Comparison of ENCODE assay signal across 22 cellular contexts in genomic region chr4:8070751-8071718, GRCh38.
DNase-seq lines count a peak whose midpoint lies in the region; ATAC-seq and TF ChIP-seq lines count a peak whose summit lies in the region.
"Had no signal": no experiment of that assay in that cellular context is flagged by ENCODE, and none has a peak within 500 bp of the region (broad histone marks: within the 10 kb centered on the region; RNA-seq: fewer than 3 reads in every experiment).

No MANE protein-coding gene starts in this region.

- no peak overlapping the region for H3K27ac Mint-ChIP-seq in activated CD8-positive, alpha-beta T cell treated with anti-CD3 and anti-CD28 coated beads for 36 hours
- H3K27ac Mint-ChIP-seq in activated CD8-positive, alpha-beta T cell treated with anti-CD3 and anti-CD28 coated beads, Interleukin-2, amount 10 ng/mL, durations not matched to agents 7 days and 5 days: no peak overlapping the region
- H3K27ac Mint-ChIP-seq: activated CD4-positive, alpha-beta T cell treated with anti-CD3 and anti-CD28 coated beads, Interleukin-2, amount 10 ng/mL, durations not matched to agents 24 days and 14 days; activated naive CD8-positive, alpha-beta T cell treated with anti-CD3 and anti-CD28 coated beads, Interleukin-2, amount 50 U/mL, for 24 hours; CD4-positive, CD25-positive, alpha-beta regulatory T cell; dendritic cell treated with granulocyte-macrophage colony-stimulating factor and Interleukin-4, amounts not matched to agents 40 ng/mL and 50 ng/mL, for 4 days; stimulated activated memory B cell treated with anti-CD40 and anti-IgM and Interleukin-4, amounts not matched to agents 10 μg/mL and 1 μg/mL and 100 μg/mL, for 72 hours had no signal

- no peaks in the 10 kb centered on the region for H3K9me3 Mint-ChIP-seq in activated CD8-positive, alpha-beta T cell treated with anti-CD3 and anti-CD28 coated beads for 36 hours
- no peaks in the 10 kb centered on the region for H3K9me3 Mint-ChIP-seq in activated CD8-positive, alpha-beta T cell treated with anti-CD3 and anti-CD28 coated beads, Interleukin-2, amount 10 ng/mL, durations not matched to agents 7 days and 5 days (ENCODE audit: insufficient read depth)
- H3K9me3 Mint-ChIP-seq: activated CD4-positive, alpha-beta T cell treated with anti-CD3 and anti-CD28 coated beads, Interleukin-2, amount 10 ng/mL, durations not matched to agents 24 days and 14 days; activated naive CD8-positive, alpha-beta T cell treated with anti-CD3 and anti-CD28 coated beads, Interleukin-2, amount 50 U/mL, for 24 hours; CD4-positive, CD25-positive, alpha-beta regulatory T cell; dendritic cell treated with granulocyte-macrophage colony-stimulating factor and Interleukin-4, amounts not matched to agents 40 ng/mL and 50 ng/mL, for 4 days; stimulated activated memory B cell treated with anti-CD40 and anti-IgM and Interleukin-4, amounts not matched to agents 10 μg/mL and 1 μg/mL and 100 μg/mL, for 72 hours had no signal

- peaks cover 29 to 37% of the 10 kb centered on the region in 2 donors for H3K4me1 ChIP-seq in gastrocnemius medialis
- H3K4me1 ChIP-seq: tibial artery had no signal

- no peaks in the 10 kb centered on the region for H3K27me3 ChIP-seq in gastrocnemius medialis
- H3K27me3 ChIP-seq: tibial artery had no signal

- H3K4me1 Mint-ChIP-seq in activated CD8-positive, alpha-beta T cell treated with anti-CD3 and anti-CD28 coated beads for 36 hours (ENCODE audit: low read depth): no peaks in the 10 kb centered on the region
- H3K4me1 Mint-ChIP-seq in activated CD8-positive, alpha-beta T cell treated with anti-CD3 and anti-CD28 coated beads, Interleukin-2, amount 10 ng/mL, durations not matched to agents 7 days and 5 days (ENCODE audit: low read depth): no peaks in the 10 kb centered on the region
- H3K4me1 Mint-ChIP-seq: activated CD4-positive, alpha-beta T cell treated with anti-CD3 and anti-CD28 coated beads, Interleukin-2, amount 10 ng/mL, durations not matched to agents 24 days and 14 days; activated naive CD8-positive, alpha-beta T cell treated with anti-CD3 and anti-CD28 coated beads, Interleukin-2, amount 50 U/mL, for 24 hours; CD4-positive, CD25-positive, alpha-beta regulatory T cell; stimulated activated memory B cell treated with anti-CD40 and anti-IgM and Interleukin-4, amounts not matched to agents 10 μg/mL and 1 μg/mL and 100 μg/mL, for 72 hours had no signal

- H3K27ac ChIP-seq in angular gyrus (ENCODE audit: low read depth, low read length): peak overlapping the region; percentile 66
- peak overlapping the region; percentile 89 to 95 (median 92) for H3K27ac ChIP-seq in gastrocnemius medialis
- H3K27ac ChIP-seq: brain microvascular endothelial cell, KMS-11, tibial artery had no signal

- peaks cover 0 to 40% of the 10 kb centered on the region in 2 donors for H3K36me3 ChIP-seq in gastrocnemius medialis
- H3K36me3 ChIP-seq: brain microvascular endothelial cell had no signal

- H3K36me3 Mint-ChIP-seq in activated CD8-positive, alpha-beta T cell treated with anti-CD3 and anti-CD28 coated beads for 36 hours (ENCODE audit: low read depth): no peaks in the 10 kb centered on the region
- no peaks in the 10 kb centered on the region for H3K36me3 Mint-ChIP-seq in activated CD8-positive, alpha-beta T cell treated with anti-CD3 and anti-CD28 coated beads, Interleukin-2, amount 10 ng/mL, durations not matched to agents 7 days and 5 days (ENCODE audit: low read depth)

- POLR2A ChIA-PET in activated CD8-positive, alpha-beta T cell treated with anti-CD3 and anti-CD28 coated beads for 36 hours (lab: Charles Lee): no interaction called here
- POLR2A ChIA-PET in activated CD8-positive, alpha-beta T cell treated with anti-CD3 and anti-CD28 coated beads, Interleukin-2, amount 10 ng/mL, durations not matched to agents 7 days and 5 days (lab: Charles Lee): no interaction called here

- no peaks in the 10 kb centered on the region for H3K27me3 Mint-ChIP-seq in activated CD8-positive, alpha-beta T cell treated with anti-CD3 and anti-CD28 coated beads for 36 hours
- H3K27me3 Mint-ChIP-seq in activated CD8-positive, alpha-beta T cell treated with anti-CD3 and anti-CD28 coated beads, Interleukin-2, amount 10 ng/mL, durations not matched to agents 7 days and 5 days (ENCODE audit: low read depth): no peaks in the 10 kb centered on the region
- H3K27me3 Mint-ChIP-seq: CD4-positive, CD25-positive, alpha-beta regulatory T cell had no signal

- TF ChIP-seq POLR2A in gastrocnemius medialis (IDR thresholded peaks at IDR 0.05): no peak

- TF ChIP-seq CTCF in activated CD8-positive, alpha-beta T cell treated with anti-CD3 and anti-CD28 coated beads for 36 hours (IDR thresholded peaks at IDR 0.05): no peak
- TF ChIP-seq CTCF in gastrocnemius medialis (IDR thresholded peaks at IDR 0.05 in 4 of 5, conservative IDR thresholded peaks at IDR 0.05 in 1 of 5): no peak

- in situ Hi-C loops in gastrocnemius medialis (cut with MboI; ENCODE audit: low sequenced_read_pairs in 4 of 4): no loop called here

- H3K4me3 ChIP-seq in gastrocnemius medialis: no peak overlapping the region
- H3K4me3 ChIP-seq: tibial artery had no signal

- H3K4me3 Mint-ChIP-seq in activated CD8-positive, alpha-beta T cell treated with anti-CD3 and anti-CD28 coated beads for 36 hours: no peak overlapping the region
- no peak overlapping the region for H3K4me3 Mint-ChIP-seq in activated CD8-positive, alpha-beta T cell treated with anti-CD3 and anti-CD28 coated beads, Interleukin-2, amount 10 ng/mL, durations not matched to agents 7 days and 5 days
- H3K4me3 Mint-ChIP-seq: activated CD4-positive, alpha-beta T cell treated with anti-CD3 and anti-CD28 coated beads, Interleukin-2, amount 10 ng/mL, durations not matched to agents 24 days and 14 days; activated naive CD8-positive, alpha-beta T cell treated with anti-CD3 and anti-CD28 coated beads, Interleukin-2, amount 50 U/mL, for 24 hours; CD4-positive, CD25-positive, alpha-beta regulatory T cell; dendritic cell treated with granulocyte-macrophage colony-stimulating factor and Interleukin-4, amounts not matched to agents 40 ng/mL and 50 ng/mL, for 4 days; stimulated activated memory B cell treated with anti-CD40 and anti-IgM and Interleukin-4, amounts not matched to agents 10 μg/mL and 1 μg/mL and 100 μg/mL, for 72 hours had no signal

- CTCF ChIA-PET in activated CD8-positive, alpha-beta T cell treated with anti-CD3 and anti-CD28 coated beads for 36 hours (lab: Charles Lee): no interaction called here
- CTCF ChIA-PET in activated CD8-positive, alpha-beta T cell treated with anti-CD3 and anti-CD28 coated beads, Interleukin-2, amount 10 ng/mL, durations not matched to agents 7 days and 5 days (lab: Charles Lee): no interaction called here

- intact Hi-C loops in activated CD8-positive, alpha-beta T cell treated with anti-CD3 and anti-CD28 coated beads for 36 hours (cut with micrococcal nuclease): no loop called here
- intact Hi-C loops in gastrocnemius medialis (cut with DNase I; ENCODE audit: low total_unique reads): no loop called here

- H3K9me3 ChIP-seq in gastrocnemius medialis: no peaks in the 10 kb centered on the region
- H3K9me3 ChIP-seq: tibial artery had no signal

- ATAC-seq in activated CD8-positive, alpha-beta T cell treated with anti-CD3 and anti-CD28 coated beads for 36 hours: peak; percentile 24
- ATAC-seq in activated CD8-positive, alpha-beta T cell treated with anti-CD3 and anti-CD28 coated beads, Interleukin-2, amount 10 ng/mL, durations not matched to agents 7 days and 5 days: no peak
- no peak for ATAC-seq in gastrocnemius medialis
- no peak for ATAC-seq in GM18870 (IDR thresholded peaks at IDR 0.05; ENCODE audit: unreplicated experiment)
- ATAC-seq: activated naive CD8-positive, alpha-beta T cell treated with anti-CD3 and anti-CD28 coated beads, Interleukin-2, amount 50 U/mL, for 24 hours; stimulated activated memory B cell treated with anti-CD40 and anti-IgM and Interleukin-4, amounts not matched to agents 10 μg/mL and 1 μg/mL and 100 μg/mL, for 72 hours had no signal

- DNase-seq in activated CD8-positive, alpha-beta T cell treated with anti-CD3 and anti-CD28 coated beads for 36 hours: no peak
- no peak for DNase-seq in activated CD8-positive, alpha-beta T cell treated with anti-CD3 and anti-CD28 coated beads, Interleukin-2, amount 10 ng/mL, durations not matched to agents 7 days and 5 days
- DNase-seq in left kidney (ENCODE audit: low read depth, low spot score) (peak; percentile 76), gastrocnemius medialis (no peak), mesenteric fat pad (ENCODE audit: low spot score) (no peak), HK-2 (ENCODE audit: unreplicated experiment) (no peak)
- DNase-seq: activated CD4-positive, alpha-beta T cell treated with anti-CD3 and anti-CD28 coated beads, Interleukin-2, amount 10 ng/mL, durations not matched to agents 24 days and 14 days; activated effector memory CD4-positive, alpha-beta T cell treated with Interleukin-2 at 50 U/mL for 16 hours; activated naive CD8-positive, alpha-beta T cell treated with anti-CD3 and anti-CD28 coated beads, Interleukin-2, amount 50 U/mL, for 24 hours; brain microvascular endothelial cell; CD4-positive, CD25-positive, alpha-beta regulatory T cell; DMS153; GF-D8; islet precursor cell; NCI-H526; Right ventricle myocardium superior had no signal
